Comparison of ENCODE assay signal across 1 cellular context in genomic region chr22:19494001-19494560, GRCh38.
TF ChIP-seq lines count a peak whose summit lies in the region.

No MANE protein-coding gene starts in this region.

TF ChIP-seq in K562, 482 proteins besides CTCF, POLR2A, EP300 and RAD21:
- TF ChIP-seq ZNF134 (CRISPR knock-in tag; conservative IDR thresholded peaks at IDR 0.05) (no peak), HBP1 (CRISPR knock-in tag; IDR thresholded peaks at IDR 0.05) (peak; percentile 24; the same call in 1 of the 2 replicates), SETDB1 (IDR thresholded peaks at IDR 0.05; ENCODE audit: low read length) (peak; percentile 91), IRF2 (CRISPR knock-in tag; IDR thresholded peaks at IDR 0.05) (peak; percentile 74; the same call in 1 of the 2 replicates), GATAD2A (IDR thresholded peaks at IDR 0.05) (no peak), ZNF639 (CRISPR knock-in tag; conservative IDR thresholded peaks at IDR 0.05 in 1 of 2, IDR thresholded peaks at IDR 0.05 in 1 of 2) (0 out of 4 replicates have a peak, but pooled peaks of 1 of the 2 experiments have one; percentile 60), PHF8 (IDR thresholded peaks at IDR 0.05; ENCODE audit: borderline replicate concordance, low read length) (0 out of 2 replicates have a peak, but pooled peaks have one; percentile 6), TFAP4 (CRISPR knock-in tag; IDR thresholded peaks at IDR 0.05; ENCODE audit: borderline replicate concordance) (peak; percentile 9; the same call in 1 of the 2 replicates), MCM2 (IDR thresholded peaks at IDR 0.05; ENCODE audit: low read depth) (no peak), STAG1 (CRISPR knock-in tag; IDR thresholded peaks at IDR 0.05; ENCODE audit: borderline replicate concordance) (peak; percentile 32; the same call in 1 of the 2 replicates), ETS1 (conservative IDR thresholded peaks at IDR 0.05; ENCODE audit: control insufficient read depth, low read depth, low read length) (0 out of 2 replicates have a peak, but pooled peaks have one; percentile 39), ATF2 (CRISPR knock-in tag; IDR thresholded peaks at IDR 0.05) (peak; percentile 47; the same call in 1 of the 2 replicates), YBX1 (IDR thresholded peaks at IDR 0.05) (no peak), XRCC4 (IDR thresholded peaks at IDR 0.05; ENCODE audit: extremely low read depth, insufficient read depth, insufficient read length) (no peak), ZNF3 (CRISPR knock-in tag; IDR thresholded peaks at IDR 0.05) (no peak), LARP7 (IDR thresholded peaks at IDR 0.05) (no peak), TEAD4 (IDR thresholded peaks at IDR 0.05; ENCODE audit: low read length) (no peak), TEAD4 (CRISPR knock-in tag; IDR thresholded peaks at IDR 0.05; ENCODE audit: borderline replicate concordance) (peak; percentile 64; the same call in 1 of the 2 replicates), CHD1 (IDR thresholded peaks at IDR 0.05; ENCODE audit: low read length) (peak; percentile 16), ZNF282 (CRISPR knock-in tag; IDR thresholded peaks at IDR 0.05) (0 out of 2 replicates have a peak, but pooled peaks have one; percentile 35), ZNF274 (IDR thresholded peaks at IDR 0.05; ENCODE audit: borderline replicate concordance, low read depth, low read length) (no peak)
